In the genomic region with DNA sequence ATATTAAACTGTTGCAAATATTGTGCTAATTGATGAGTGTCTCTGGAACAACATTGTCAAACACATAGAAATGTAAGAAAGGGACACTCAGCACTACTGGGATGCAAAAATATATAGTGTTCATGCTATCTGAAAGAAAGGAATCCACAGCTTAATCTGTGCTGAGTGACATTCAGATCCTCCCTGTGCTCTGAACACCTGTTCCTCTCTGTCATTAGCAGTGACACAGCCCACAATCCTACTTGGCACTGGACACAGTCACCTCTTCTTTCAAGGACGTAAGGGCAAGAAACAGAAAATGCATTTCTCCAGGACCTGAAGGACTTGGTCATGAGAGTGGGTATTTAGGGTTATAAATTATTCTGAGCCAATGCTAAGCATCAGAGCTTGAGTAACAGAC, we compare ENCODE assay signal across 26 cellular contexts.
"Had no signal": no experiment of that assay in that cellular context is flagged by ENCODE, and none has a peak within 500 bp of the region (broad histone marks: within the 10 kb centered on the region; RNA-seq: fewer than 3 reads in every experiment).

No MANE protein-coding gene starts in this region.

- H3K27ac ChIP-seq: adrenal gland, body of pancreas had no signal

- H3K4me1 ChIP-seq: adrenal gland, body of pancreas had no signal

- H3K4me3 ChIP-seq: adrenal gland, body of pancreas had no signal

- H3K36me3 ChIP-seq: adrenal gland had no signal

- H3K9me3 ChIP-seq: adrenal gland, body of pancreas had no signal

- H3K27me3 ChIP-seq: adrenal gland, body of pancreas had no signal

- DNase-seq: activated CD4-positive, alpha-beta memory T cell treated with anti-CD3 and anti-CD28 coated beads for 36 hours; activated CD4-positive, alpha-beta T cell treated with anti-CD3 and anti-CD28 coated beads for 36 hours; activated CD4-positive, alpha-beta T cell treated with anti-CD3 and anti-CD28 coated beads, Interleukin-2, amount 10 ng/mL, durations not matched to agents 24 days and 14 days; activated CD4-positive, CD25-positive, alpha-beta regulatory T cell; activated CD4-positive, CD25-positive, alpha-beta regulatory T cell treated with anti-CD3 and anti-CD28 coated beads, Interleukin-2, amount 50 U/mL, for 72 hours; activated CD8-positive, alpha-beta memory T cell treated with anti-CD3 and anti-CD28 coated beads, Interleukin-2, amount 10 ng/mL, durations not matched to agents 7 days and 5 days; activated CD8-positive, alpha-beta memory T cell treated with anti-CD3 and anti-CD28 coated beads, Interleukin-2, amount 50 U/mL, for 4 hours; activated CD8-positive, alpha-beta T cell treated with anti-CD3 and anti-CD28 coated beads, Interleukin-2, amount 10 ng/mL, durations not matched to agents 7 days and 5 days; activated effector memory CD4-positive, alpha-beta T cell treated with anti-CD3 and anti-CD28 coated beads, Interleukin-2, amount 50 U/mL, for 16 hours; activated naive CD4-positive, alpha-beta T cell treated with anti-CD3 and anti-CD28 coated beads for 36 hours; activated naive CD8-positive, alpha-beta T cell treated with anti-CD3 and anti-CD28 coated beads for 36 hours; activated naive CD8-positive, alpha-beta T cell treated with anti-CD3 and anti-CD28 coated beads, Interleukin-2, amount 50 U/mL, for 24 hours; activated T-cell treated with anti-CD3 and anti-CD28 coated beads, Interleukin-2, amount 50 U/mL, for 1 hour; activated T-cell treated with anti-CD3 and anti-CD28 coated beads, Interleukin-2, amount 50 U/mL, for 48 hours; adrenal gland; amygdala; aorta; body of pancreas; caudate nucleus; cortex of kidney; dermis blood vessel endothelial cell; effector CD8-positive, alpha-beta T cell; endodermal cell; foreskin fibroblast; head of caudate nucleus; T-helper 9 cell had no signal
